6 cellular contexts compared by ENCODE assay signal in the genomic region with DNA sequence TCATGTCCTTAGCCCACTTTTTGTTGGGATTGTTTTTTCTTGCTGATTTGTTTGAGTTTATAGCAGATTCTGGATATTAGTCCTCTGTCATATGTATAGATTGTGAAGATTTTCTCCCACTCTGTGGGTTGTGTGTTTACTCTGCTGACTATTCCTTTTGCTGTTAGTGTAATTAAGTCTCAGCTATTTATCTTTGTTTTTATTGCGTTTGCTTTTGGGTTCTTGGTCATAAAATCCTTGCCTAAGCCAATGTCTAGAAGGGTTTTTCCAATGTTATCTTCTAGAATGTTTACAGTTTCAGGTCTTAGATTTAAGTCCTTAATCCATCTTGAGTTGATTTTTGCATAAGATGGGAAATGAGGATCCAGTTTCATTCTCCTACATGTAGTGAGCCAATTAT.
DNase-seq lines count a peak whose midpoint lies in the region; TF ChIP-seq lines count a peak whose summit lies in the region.
"Not testable (repeated sequence)": the region's sequence is repeated elsewhere in the genome, so short reads cannot be mapped to it uniquely, and the experiment has no call there.

No MANE protein-coding gene starts in this region.

- H3K79me2 ChIP-seq in hepatocyte, result not testable (repeated sequence)

- H4K20me1 ChIP-seq in hepatocyte (ENCODE audit: insufficient read depth, poor library complexity, severe bottlenecking), result not testable (repeated sequence)

- H3K4me1 Mint-ChIP-seq in nephron progenitor cell, result not testable (repeated sequence)

- H2BK12ac ChIP-seq in mesenchymal stem cell (ENCODE audit: low read length in 2 of 2), result not testable (repeated sequence)

- H2BK5ac ChIP-seq in mesenchymal stem cell (ENCODE audit: low read depth, low read length, poor library complexity, severe bottlenecking), result not testable (repeated sequence)

- not testable (repeated sequence) for H3K9me2 ChIP-seq in hepatocyte (replicated peaks; ENCODE audit: insufficient read depth)

- POLR2A ChIA-PET in HEK293 (lab: Yijun Ruan, JAX), result not testable (repeated sequence)

- H2BK120ac ChIP-seq in mesenchymal stem cell (ENCODE audit: low read depth, low read length), result not testable (repeated sequence)

- not testable (repeated sequence) for H2BK15ac ChIP-seq in mesenchymal stem cell (ENCODE audit: low read depth, poor library complexity, severe bottlenecking)

- H3K9me3 ChIP-seq in HEK293 (ENCODE audit: control insufficient read depth, insufficient read depth, low read depth, low read length); hepatocyte (ENCODE audit: low read depth); mesenchymal stem cell (ENCODE audit: control insufficient read depth, low read length): not testable (repeated sequence)

- H3K36me3 Mint-ChIP-seq in nephron progenitor cell (ENCODE audit: low read depth), result peaks cover 17% of the 10 kb centered on the region

- TF ChIP-seq CTCF in 22Rv1 (IDR thresholded peaks at IDR 0.05); HEK293 (tag by site-specific recombination; IDR thresholded peaks at IDR 0.05); LNCaP clone FGC (IDR thresholded peaks at IDR 0.05; ENCODE audit: control insufficient read depth, extremely low read depth, insufficient read depth); hepatocyte (IDR thresholded peaks at IDR 0.05; ENCODE audit: poor library complexity); nephron progenitor cell (IDR thresholded peaks at IDR 0.05): not testable (repeated sequence)

- not testable (repeated sequence) for H3K4me3 ChIP-seq in HEK293 (ENCODE audit: low read depth, low read length); LNCaP clone FGC (ENCODE audit: low read depth, low read length); hepatocyte; mesenchymal stem cell (ENCODE audit: insufficient read depth in 1 of 2, low read depth in 1 of 2, low read length in 2 of 2)

- H4K8ac ChIP-seq in mesenchymal stem cell (ENCODE audit: low read length), result not testable (repeated sequence)

- not testable (repeated sequence) for H3K4me3 Mint-ChIP-seq in nephron progenitor cell

- H3K23ac ChIP-seq in mesenchymal stem cell (ENCODE audit: low read length in 2 of 2), result not testable (repeated sequence)

- CTCF ChIA-PET in HEK293 (lab: Yijun Ruan, JAX), result not testable (repeated sequence)

- H3K27ac Mint-ChIP-seq in nephron progenitor cell, result peak overlapping the region; percentile 27

- H4K91ac ChIP-seq in mesenchymal stem cell (ENCODE audit: low read length), result not testable (repeated sequence)

- H3K4ac ChIP-seq in mesenchymal stem cell (ENCODE audit: low read depth in 1 of 2, low read length in 2 of 2), result not testable (repeated sequence)

- not testable (repeated sequence) for H2AFZ ChIP-seq in hepatocyte; mesenchymal stem cell (ENCODE audit: low read depth, low read length)

- H3K27ac ChIP-seq in 22Rv1, result peak overlapping the region; percentile 30
- H3K27ac ChIP-seq in HEK293 (ENCODE audit: extremely low read depth, low read depth, low read length); mesenchymal stem cell (ENCODE audit: low read length, poor library complexity, severe bottlenecking): not testable (repeated sequence)
- peak overlapping the region; percentile 9 for H3K27ac ChIP-seq in hepatocyte

- H3K79me1 ChIP-seq in mesenchymal stem cell (replicated peaks; ENCODE audit: low read length, poor library complexity, severe bottlenecking), result not testable (repeated sequence)

- H3K4me1 ChIP-seq in HEK293 (ENCODE audit: control insufficient read depth, insufficient read depth, low read length); hepatocyte (ENCODE audit: insufficient read depth); mesenchymal stem cell (ENCODE audit: control insufficient read depth, insufficient read depth, low read depth, low read length): not testable (repeated sequence)

- peak; percentile 8 for DNase-seq in LNCaP clone FGC (ENCODE audit: low read depth)
- not testable (repeated sequence) for DNase-seq in hepatocyte (ENCODE audit: low spot score); nephron progenitor cell
- DNase-seq in mesenchymal stem cell, result peak; percentile 6

- 0% methylated on average over 1 of the region's 1 CpG for WGBS in hepatocyte (ENCODE audit: low lambda C conversion rate, missing lambda C conversion rate)
- WGBS in mesenchymal stem cell, result no CpG with 5 or more reads among the region's 1 CpG

- not testable (repeated sequence) for H3K18ac ChIP-seq in mesenchymal stem cell (ENCODE audit: low read depth in 1 of 2, low read length in 2 of 2)

- H3K9me3 Mint-ChIP-seq in nephron progenitor cell, result peaks cover 51% of the 10 kb centered on the region

- not testable (repeated sequence) for H3K27me3 ChIP-seq in hepatocyte; mesenchymal stem cell (ENCODE audit: control insufficient read depth in 1 of 2, insufficient read depth in 1 of 2, low read length in 2 of 2)

- not testable (repeated sequence) for H3K27me3 Mint-ChIP-seq in nephron progenitor cell (ENCODE audit: low read depth, poor library complexity)

- H3K36me3 ChIP-seq in HEK293 (ENCODE audit: control insufficient read depth in 2 of 2, insufficient read depth in 1 of 2, low read length in 2 of 2); hepatocyte (replicated peaks; ENCODE audit: insufficient read depth, low read depth); mesenchymal stem cell (ENCODE audit: control insufficient read depth in 1 of 2, insufficient read depth in 2 of 2, low read depth in 1 of 2, low read length in 2 of 2): not testable (repeated sequence)

- H3K9ac ChIP-seq in mesenchymal stem cell (ENCODE audit: low read length), result not testable (repeated sequence)

- not testable (repeated sequence) for H3K4me2 ChIP-seq in hepatocyte; mesenchymal stem cell (ENCODE audit: low read length, poor library complexity, severe bottlenecking)

- not testable (repeated sequence) for H2AK5ac ChIP-seq in mesenchymal stem cell (ENCODE audit: low read length, severe bottlenecking)

- H3K14ac ChIP-seq in mesenchymal stem cell (ENCODE audit: low read length in 2 of 2), result not testable (repeated sequence)

TF ChIP-seq in HEK293, 187 proteins besides CTCF, POLR2A, EP300 and RAD21:
- TF ChIP-seq, protein P1, sequence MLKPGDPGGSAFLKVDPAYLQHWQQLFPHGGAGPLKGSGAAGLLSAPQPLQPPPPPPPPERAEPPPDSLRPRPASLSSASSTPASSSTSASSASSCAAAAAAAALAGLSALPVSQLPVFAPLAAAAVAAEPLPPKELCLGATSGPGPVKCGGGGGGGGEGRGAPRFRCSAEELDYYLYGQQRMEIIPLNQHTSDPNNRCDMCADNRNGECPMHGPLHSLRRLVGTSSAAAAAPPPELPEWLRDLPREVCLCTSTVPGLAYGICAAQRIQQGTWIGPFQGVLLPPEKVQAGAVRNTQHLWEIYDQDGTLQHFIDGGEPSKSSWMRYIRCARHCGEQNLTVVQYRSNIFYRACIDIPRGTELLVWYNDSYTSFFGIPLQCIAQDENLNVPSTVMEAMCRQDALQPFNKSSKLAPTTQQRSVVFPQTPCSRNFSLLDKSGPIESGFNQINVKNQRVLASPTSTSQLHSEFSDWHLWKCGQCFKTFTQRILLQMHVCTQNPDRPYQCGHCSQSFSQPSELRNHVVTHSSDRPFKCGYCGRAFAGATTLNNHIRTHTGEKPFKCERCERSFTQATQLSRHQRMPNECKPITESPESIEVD (tag by site-specific recombination; IDR thresholded peaks at IDR 0.05), result peak; percentile 53; the same call in 1 of the 2 replicates
- peak; percentile 35; the same call in 1 of the 2 replicates for TF ChIP-seq WT1 (tag by site-specific recombination; IDR thresholded peaks at IDR 0.05)
- TF ChIP-seq FEZF1 (tag by site-specific recombination; IDR thresholded peaks at IDR 0.05), result peak; percentile 59
- TF ChIP-seq OVOL3 (tag by site-specific recombination; IDR thresholded peaks at IDR 0.05), result peak; percentile 9; the same call in 1 of the 2 replicates
- TF ChIP-seq, protein P2, sequence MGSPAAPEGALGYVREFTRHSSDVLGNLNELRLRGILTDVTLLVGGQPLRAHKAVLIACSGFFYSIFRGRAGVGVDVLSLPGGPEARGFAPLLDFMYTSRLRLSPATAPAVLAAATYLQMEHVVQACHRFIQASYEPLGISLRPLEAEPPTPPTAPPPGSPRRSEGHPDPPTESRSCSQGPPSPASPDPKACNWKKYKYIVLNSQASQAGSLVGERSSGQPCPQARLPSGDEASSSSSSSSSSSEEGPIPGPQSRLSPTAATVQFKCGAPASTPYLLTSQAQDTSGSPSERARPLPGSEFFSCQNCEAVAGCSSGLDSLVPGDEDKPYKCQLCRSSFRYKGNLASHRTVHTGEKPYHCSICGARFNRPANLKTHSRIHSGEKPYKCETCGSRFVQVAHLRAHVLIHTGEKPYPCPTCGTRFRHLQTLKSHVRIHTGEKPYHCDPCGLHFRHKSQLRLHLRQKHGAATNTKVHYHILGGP (tag by site-specific recombination; IDR thresholded peaks at IDR 0.05), result peak; percentile 57; the same call in 1 of the 2 replicates
